Comparison of ENCODE assay signal across 19 cellular contexts in genomic region chr2:183024701-183025100, GRCh38. TPM values are rescaled to one million over a fixed set of nuclear protein-coding genes. Genes with fewer than 3 reads are reported as not detected.
A peak's percentile ranks its signal among the peaks of the same experiment; 100 is the strongest.
DNase-seq lines count a peak whose midpoint lies in the region; ATAC-seq and TF ChIP-seq lines count a peak whose summit lies in the region.
"Had no signal": no experiment of that assay in that cellular context is flagged by ENCODE, and none has a peak within 500 bp of the region (broad histone marks: within the 10 kb centered on the region; RNA-seq: fewer than 3 reads in every experiment).

No MANE protein-coding gene starts in this region.

- intact Hi-C loops in PC-3 (cut with micrococcal nuclease) (no loop called here), gastrocnemius medialis (cut with DNase I; ENCODE audit: low total_unique reads) (no loop called here)

- H3K56ac ChIP-seq in H9 (ENCODE audit: insufficient read length, low read depth, low read length), result no peak overlapping the region

- no peak overlapping the region for H2BK12ac ChIP-seq in H9 (ENCODE audit: insufficient read length, low read depth, low read length)

- H3K79me1 ChIP-seq in H9 (ENCODE audit: insufficient read depth, low read depth, low read length, poor library complexity, severe bottlenecking), result peaks cover 3% of the 10 kb centered on the region

- H3K9me2 ChIP-seq in PC-3 (replicated peaks; ENCODE audit: low read length), result no peaks in the 10 kb centered on the region

- H3K36me3 ChIP-seq in PC-3 (ENCODE audit: low read depth, low read length) (peaks cover 25% of the 10 kb centered on the region), gastrocnemius medialis (peaks cover 0 to 12% of the 10 kb centered on the region in 2 donors)

- TF ChIP-seq POLR2A in gastrocnemius medialis (IDR thresholded peaks at IDR 0.05), result no peak

- CTCF ChIA-PET in PC-3 (lab: Charles Lee), result no interaction called here

- H3F3A ChIP-seq in PC-3 (ENCODE audit: low read length, unreplicated experiment), result no peaks in the 10 kb centered on the region

- no TSS peak for BruUV-seq in PC-3 (replicated peaks; lab: Mats Ljungman, UMichigan)

- no peak overlapping the region for H3K4ac ChIP-seq in H9 (ENCODE audit: low read depth, low read length)

- no peak overlapping the region for H2BK15ac ChIP-seq in H9 (ENCODE audit: low read depth, low read length)

- no peak overlapping the region for H4K91ac ChIP-seq in H9 (ENCODE audit: insufficient read length, low read depth, low read length)

- H3K9me3 Mint-ChIP-seq in H9, result peaks cover 2 to 3% of the 10 kb centered on the region in 2 experiments; a peak in 2 of 5 replicates
- H3K9me3 Mint-ChIP-seq: activated B cell treated with CpG ODN at 0.5 μM for 24 hours; activated T-cell treated with anti-CD3 and anti-CD28 coated beads, Interleukin-2, amount 50 U/mL, for 72 hours had no signal

- in situ Hi-C loops in gastrocnemius medialis (cut with MboI; ENCODE audit: low sequenced_read_pairs in 4 of 4), result no loop called here

- no peaks in the 10 kb centered on the region for H3K27me3 ChIP-seq in H9 (ENCODE audit: insufficient read depth, low read length)
- no peaks in the 10 kb centered on the region for H3K27me3 ChIP-seq in PC-3 (ENCODE audit: low read length)
- no peaks in the 10 kb centered on the region for H3K27me3 ChIP-seq in gastrocnemius medialis
- H3K27me3 ChIP-seq: BE2C, thyroid gland had no signal

- H3K27me3 Mint-ChIP-seq in H9 (ENCODE audit: low read depth), result no peaks in the 10 kb centered on the region

- ATAC-seq in PC-3, result peak; percentile 36; the same call in 1 of the 2 replicates
- peak; percentile 68 to 91 for ATAC-seq in gastrocnemius medialis
- ATAC-seq in GM21526 (IDR thresholded peaks at IDR 0.05; ENCODE audit: low FRiP score, unreplicated experiment), result no peak
- ATAC-seq: activated CD8-positive, alpha-beta T cell treated with anti-CD3 and anti-CD28 coated beads, Interleukin-2, amount 10 ng/mL, durations not matched to agents 7 days and 5 days; activated T-cell treated with anti-CD3 and anti-CD28 coated beads, Interleukin-2, amount 50 U/mL, for 72 hours; left lung had no signal

- no peaks in the 10 kb centered on the region for H3K9me3 ChIP-seq in H9 (ENCODE audit: control insufficient read depth, low read depth, low read length)
- no peaks in the 10 kb centered on the region for H3K9me3 ChIP-seq in PC-3 (ENCODE audit: low read length)
- H3K9me3 ChIP-seq in gastrocnemius medialis, result no peaks in the 10 kb centered on the region
- H3K9me3 ChIP-seq: BE2C, left lung, spleen, thyroid gland had no signal

- H3K27ac ChIP-seq in H9 (ENCODE audit: insufficient read length, low read depth, low read length) (no peak overlapping the region), PC-3 (ENCODE audit: low read length) (no peak overlapping the region), gastrocnemius medialis (peak overlapping the region in 2 of 4 donors; percentile 31 to 41)
- H3K27ac ChIP-seq: left lung, spleen, thyroid gland had no signal

- H3K4me1 Mint-ChIP-seq in H9, result peaks cover 8 to 9% of the 10 kb centered on the region in 2 experiments
- H3K4me1 Mint-ChIP-seq: activated B cell treated with CpG ODN at 0.5 μM for 24 hours had no signal

- H3K4me3 ChIP-seq in PC-3 (ENCODE audit: low read length) (no peak overlapping the region), gastrocnemius medialis (peak overlapping the region in 1 of 4 donors; percentile 37)
- H3K4me3 ChIP-seq: left lung, spleen, thyroid gland had no signal

- no peaks in the 10 kb centered on the region for H3K23me2 ChIP-seq in H9 (ENCODE audit: insufficient read length, low read depth, low read length, poor library complexity, severe bottlenecking)

- H3K18ac ChIP-seq in H9 (ENCODE audit: insufficient read length, low read depth, low read length), result no peak overlapping the region

- no peak overlapping the region for H3K14ac ChIP-seq in H9 (ENCODE audit: insufficient read depth, low read length)

- H3T11ph ChIP-seq in H9 (ENCODE audit: low read length), result no peak overlapping the region

- H3K9ac ChIP-seq in H9 (ENCODE audit: extremely low read depth, insufficient read length, low read length), result no peak overlapping the region
- no peak overlapping the region for H3K9ac ChIP-seq in PC-3 (ENCODE audit: low read length)

- DNase-seq in H9 (no peak), PC-3 (no peak), fibroblast of gingiva (ENCODE audit: low read depth) (peak; percentile 74), gastrocnemius medialis (no peak), iPS-NIHi11 (ENCODE audit: low spot score) (no peak), NCI-H1048 (lab: John Stamatoyannopoulos, UW) (no peak), DMS 273 (lab: John Stamatoyannopoulos, UW; ENCODE audit: unreplicated experiment) (no peak)
- DNase-seq: activated B cell treated with CpG ODN at 0.5 μM for 24 hours; activated CD8-positive, alpha-beta T cell treated with anti-CD3 and anti-CD28 coated beads, Interleukin-2, amount 10 ng/mL, durations not matched to agents 7 days and 5 days; activated T-cell treated with anti-CD3 and anti-CD28 coated beads, Interleukin-2, amount 50 U/mL, for 72 hours; BE2C; Kasumi-1; left lung; NCI-H1694; Right ventricle myocardium superior; spleen; thyroid gland had no signal

- H4K5ac ChIP-seq in H9 (ENCODE audit: insufficient read length, low read depth, low read length), result no peak overlapping the region

- no peaks in the 10 kb centered on the region for H4K20me1 ChIP-seq in H9 (ENCODE audit: control insufficient read depth, insufficient read depth, insufficient read length)
- H4K20me1 ChIP-seq in PC-3 (ENCODE audit: low read length), result peaks cover 42% of the 10 kb centered on the region

- H3K4me2 ChIP-seq in H9 (ENCODE audit: insufficient read depth, insufficient read length, low read length), result no peak overlapping the region
- no peak overlapping the region for H3K4me2 ChIP-seq in PC-3 (ENCODE audit: low read length)

- H3K27ac Mint-ChIP-seq in H9, result peak overlapping the region in 2 of 3 experiments; percentile 1 to 37; a peak in 3 of 7 replicates
- H3K27ac Mint-ChIP-seq: activated B cell treated with CpG ODN at 0.5 μM for 24 hours; activated CD8-positive, alpha-beta T cell treated with anti-CD3 and anti-CD28 coated beads, Interleukin-2, amount 10 ng/mL, durations not matched to agents 7 days and 5 days; activated naive CD8-positive, alpha-beta T cell; activated T-cell treated with anti-CD3 and anti-CD28 coated beads, Interleukin-2, amount 50 U/mL, for 72 hours had no signal

- no peak overlapping the region for H2BK120ac ChIP-seq in H9 (ENCODE audit: low read depth, low read length, poor library complexity, severe bottlenecking)

- H3K79me2 ChIP-seq in H9 (ENCODE audit: insufficient read depth, low read length), result peaks cover 14% of the 10 kb centered on the region; the same call in 1 of the 2 replicates
- peaks cover 100% of the 10 kb centered on the region for H3K79me2 ChIP-seq in PC-3 (ENCODE audit: low read length)

- H3K23ac ChIP-seq in H9 (ENCODE audit: insufficient read length, low read depth, low read length), result no peak overlapping the region

- no CpG with 5 or more reads among the region's 5 CpGs for WGBS in H9 (ENCODE audit: extremely low coverage, insufficient read length, low lambda C conversion rate)

- H3K4me1 ChIP-seq in H9 (ENCODE audit: insufficient read depth, low read length) (no peaks in the 10 kb centered on the region), PC-3 (ENCODE audit: insufficient read depth, low read length) (no peaks in the 10 kb centered on the region), gastrocnemius medialis (peaks cover 80 to 84% of the 10 kb centered on the region in 2 donors)
- H3K4me1 ChIP-seq: BE2C had no signal

- POLR2A ChIA-PET in PC-3 (lab: Charles Lee; ENCODE audit: unreplicated experiment), result no interaction called here

- H2AK5ac ChIP-seq in H9 (ENCODE audit: insufficient read length, low read length), result no peak overlapping the region

- peaks cover 29 to 34% (median 33%) of the 10 kb centered on the region in 3 experiments for H3K36me3 Mint-ChIP-seq in H9 (ENCODE audit: insufficient read depth in 1 of 3, low read depth in 3 of 3)

- H4K8ac ChIP-seq in H9 (replicated peaks; ENCODE audit: insufficient read length, low read depth, low read length), result no peak overlapping the region

- H3K4me3 Mint-ChIP-seq in H9, result no peak overlapping the region
- H3K4me3 Mint-ChIP-seq: activated B cell treated with CpG ODN at 0.5 μM for 24 hours; activated CD8-positive, alpha-beta T cell treated with anti-CD3 and anti-CD28 coated beads, Interleukin-2, amount 10 ng/mL, durations not matched to agents 7 days and 5 days; activated naive CD8-positive, alpha-beta T cell; activated T-cell treated with anti-CD3 and anti-CD28 coated beads, Interleukin-2, amount 50 U/mL, for 72 hours had no signal

- no peak overlapping the region for H2BK20ac ChIP-seq in H9 (ENCODE audit: low read depth, low read length, poor library complexity, severe bottlenecking)

- H2AFZ ChIP-seq in H9 (ENCODE audit: low read length) (no peak overlapping the region), PC-3 (ENCODE audit: low read length) (no peak overlapping the region)

- no peak for TF ChIP-seq CTCF in H9 (conservative IDR thresholded peaks at IDR 0.05)
- no peak for TF ChIP-seq CTCF in PC-3 (conservative IDR thresholded peaks at IDR 0.05; ENCODE audit: low read depth, low read length)
- no peak for TF ChIP-seq CTCF in gastrocnemius medialis (IDR thresholded peaks at IDR 0.05 in 4 of 5, conservative IDR thresholded peaks at IDR 0.05 in 1 of 5)

- no peak overlapping the region for H2BK5ac ChIP-seq in H9 (ENCODE audit: insufficient read length, low read length)

RNA-seq across cellular contexts. Expression of gene NCKAP1, which starts 13.6 kb away (rescaled TPM):
- total RNA-seq in H9 (2021), result 99.8 and 112 TPM in 2 replicates
- total RNA-seq in PC-3 (2014; rRNA removed), result 76.2 and 80.3 TPM in 2 replicates
- 100 to 1,000 TPM; 152 to 303 (median 168) TPM for total RNA-seq in gastrocnemius medialis
- total RNA-seq: activated B cell treated with CpG ODN at 0.5 μM for 24 hours had no signal

RNA-seq across cellular contexts. Expression of gene DUSP19, which starts 53.8 kb away (rescaled TPM):
- total RNA-seq in H9 (2021) (1.2 and 1.8 TPM in 2 replicates), PC-3 (2014; rRNA removed) (0.51 and 0.58 TPM in 2 replicates), gastrocnemius medialis (1 to 10 TPM in 3 of 4 donors, under 1 TPM in 1; 0.47 to 5.9 (median 2.1) TPM)
